Comparison of ENCODE assay signal across 11 cellular contexts in the genomic region with DNA sequence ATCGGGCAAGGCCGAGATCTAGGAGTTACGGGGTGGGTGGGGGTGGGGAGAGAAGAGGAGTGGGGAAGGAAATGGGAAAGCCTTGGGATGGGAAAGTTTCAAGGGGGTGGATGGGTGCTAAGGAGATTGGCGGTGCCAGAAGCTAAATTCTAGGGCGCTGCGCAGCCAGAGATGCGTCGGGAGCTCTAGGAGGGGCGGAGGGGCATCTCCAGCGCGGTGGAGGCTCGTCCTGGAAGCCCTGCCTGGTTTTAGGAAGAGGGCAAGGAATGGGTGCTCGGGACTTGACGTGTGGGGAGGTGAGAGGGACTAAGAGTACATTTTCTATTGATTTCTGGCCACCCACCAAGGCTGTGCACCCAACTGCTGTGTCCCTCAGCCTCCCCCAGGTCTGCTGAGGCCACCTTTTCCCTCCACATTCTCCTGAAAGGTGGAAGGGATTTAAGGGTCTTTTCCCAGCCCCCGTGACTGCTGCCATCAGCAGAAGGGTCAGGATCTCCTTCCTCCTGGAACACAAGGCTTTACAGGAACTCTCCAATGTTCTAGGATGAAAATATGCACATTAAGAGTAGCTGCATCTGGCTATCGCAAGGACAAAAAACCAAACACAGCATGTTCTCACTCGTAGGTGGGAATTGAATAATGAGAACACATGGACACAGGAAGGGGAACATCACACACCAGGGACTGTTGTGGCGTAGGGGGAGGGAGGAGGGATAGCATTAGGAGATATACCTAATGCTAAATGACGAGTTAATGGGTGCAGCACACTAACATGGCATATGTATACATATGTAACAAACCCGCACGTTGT. TPM values are rescaled to one million over a fixed set of nuclear protein-coding genes. Genes with fewer than 3 reads are reported as not detected.
DNase-seq lines count a peak whose midpoint lies in the region; ATAC-seq, FAIRE-seq and TF ChIP-seq lines count a peak whose summit lies in the region.
"Had no signal": no experiment of that assay in that cellular context is flagged by ENCODE, and none has a peak within 500 bp of the region (broad histone marks: within the 10 kb centered on the region; RNA-seq: fewer than 3 reads in every experiment).

No MANE protein-coding gene starts in this region.

- no peaks in the 10 kb centered on the region for H3K36me3 Mint-ChIP-seq in activated T-cell treated with anti-CD3 and anti-CD28 coated beads, Interleukin-2, amount 50 U/mL, for 4 hours (ENCODE audit: insufficient read depth)
- no peaks in the 10 kb centered on the region for H3K36me3 Mint-ChIP-seq in astrocyte (ENCODE audit: low read depth, unreplicated experiment)

- peak overlapping the region; percentile 67 for H3K4me3 Mint-ChIP-seq in activated T-cell treated with anti-CD3 and anti-CD28 coated beads, Interleukin-2, amount 50 U/mL, for 4 hours
- peak overlapping the region; percentile 69 for H3K4me3 Mint-ChIP-seq in astrocyte (ENCODE audit: unreplicated experiment)

- no peak for DNase-seq in activated T-cell treated with anti-CD3 and anti-CD28 coated beads, Interleukin-2, amount 50 U/mL, for 4 hours
- no peak for DNase-seq in activated T-cell treated with anti-CD3 and anti-CD28 coated beads, Interleukin-2, amount 50 U/mL, for 48 hours
- no peak for DNase-seq in astrocyte (ENCODE audit: low read depth)
- DNase-seq in suprapubic skin (ENCODE audit: low spot score in 2 of 2) = no peak
- DNase-seq in GM12891 (ENCODE audit: insufficient read length, low spot score) = no peak
- DNase-seq: effector CD8-positive, alpha-beta T cell had no signal

- no peak for ATAC-seq in activated T-cell treated with anti-CD3 and anti-CD28 coated beads, Interleukin-2, amount 50 U/mL, for 4 hours
- ATAC-seq in GM18505 (IDR thresholded peaks at IDR 0.05; ENCODE audit: unreplicated experiment) (no peak), HG03565 (IDR thresholded peaks at IDR 0.05; ENCODE audit: unreplicated experiment) (no peak)

- TF ChIP-seq POLR2A in suprapubic skin (IDR thresholded peaks at IDR 0.05) (no peak), GM18505 (IDR thresholded peaks at IDR 0.05; ENCODE audit: borderline replicate concordance, extremely low read depth, insufficient read depth, insufficient read length) (no peak), GM12891 (IDR thresholded peaks at IDR 0.05; ENCODE audit: low read depth, low read length) (no peak)

- no peak overlapping the region for H2AFZ ChIP-seq in astrocyte (ENCODE audit: low read depth, low read length)

- no peaks in the 10 kb centered on the region for H4K20me1 ChIP-seq in astrocyte (ENCODE audit: insufficient read depth, low read length)

- H3K4me3 ChIP-seq in astrocyte (ENCODE audit: insufficient read depth, low read depth, low read length) (no peak overlapping the region), mesodermal cell (ENCODE audit: extremely low read depth, insufficient read depth, low read length, poor library complexity, severe bottlenecking) (peak overlapping the region; percentile 37), suprapubic skin (peak overlapping the region; percentile 43)

- H3K27me3 ChIP-seq in astrocyte (ENCODE audit: insufficient read depth, low read length) = peaks cover 58% of the 10 kb centered on the region
- peaks cover 60% of the 10 kb centered on the region for H3K27me3 ChIP-seq in suprapubic skin

- H3K27me3 Mint-ChIP-seq in activated T-cell treated with anti-CD3 and anti-CD28 coated beads, Interleukin-2, amount 50 U/mL, for 4 hours (ENCODE audit: low read depth) = peaks cover 61% of the 10 kb centered on the region
- peaks cover 54% of the 10 kb centered on the region for H3K27me3 Mint-ChIP-seq in astrocyte (ENCODE audit: low read depth, unreplicated experiment)

- H3K27ac ChIP-seq in astrocyte (ENCODE audit: low read depth, low read length) (no peak overlapping the region), mesodermal cell (ENCODE audit: low read depth, low read length, severe bottlenecking) (no peak overlapping the region), suprapubic skin (no peak overlapping the region)

- H3K9me3 Mint-ChIP-seq in activated T-cell treated with anti-CD3 and anti-CD28 coated beads, Interleukin-2, amount 50 U/mL, for 4 hours = no peaks in the 10 kb centered on the region
- H3K9me3 Mint-ChIP-seq in astrocyte (ENCODE audit: unreplicated experiment) = peaks cover 4% of the 10 kb centered on the region

- H3K4me2 ChIP-seq in astrocyte (ENCODE audit: low read length) = peak overlapping the region; percentile 66

- no peak for TF ChIP-seq EP300 in suprapubic skin (IDR thresholded peaks at IDR 0.05)

- no peak for FAIRE-seq in astrocyte (lab: Jason Lieb, UNC)
- no peak for FAIRE-seq in GM12891 (lab: Jason Lieb, UNC)

- 28 to 31% methylated on average over 7 to 14 of the region's 21 CpGs for WGBS in mesodermal cell (ENCODE audit: insufficient coverage in 2 of 2), 2 experiments
- 19% methylated on average over 21 of the region's 21 CpGs for WGBS in suprapubic skin

- H3K27ac Mint-ChIP-seq in astrocyte (ENCODE audit: unreplicated experiment) = no peak overlapping the region

- H3K4me1 Mint-ChIP-seq in activated T-cell treated with anti-CD3 and anti-CD28 coated beads, Interleukin-2, amount 50 U/mL, for 4 hours (ENCODE audit: low read depth) = no peaks in the 10 kb centered on the region
- peaks cover 2% of the 10 kb centered on the region for H3K4me1 Mint-ChIP-seq in astrocyte (ENCODE audit: low read depth, unreplicated experiment)

- no peaks in the 10 kb centered on the region for H3K79me2 ChIP-seq in astrocyte (ENCODE audit: insufficient read depth, low read length)

- H3K36me3 ChIP-seq in astrocyte (ENCODE audit: insufficient read depth, low read length) = no peaks in the 10 kb centered on the region
- H3K36me3 ChIP-seq in mesodermal cell (ENCODE audit: control insufficient read depth, insufficient read depth, low read length) = no peaks in the 10 kb centered on the region
- H3K36me3 ChIP-seq in suprapubic skin = no peaks in the 10 kb centered on the region

- H3K9me3 ChIP-seq in astrocyte (ENCODE audit: insufficient read depth, low read depth, low read length) (no peaks in the 10 kb centered on the region), mesodermal cell (ENCODE audit: control insufficient read depth, low read length) (no peaks in the 10 kb centered on the region), suprapubic skin (no peaks in the 10 kb centered on the region)

- H3K9ac ChIP-seq in astrocyte (ENCODE audit: low read length) = no peak overlapping the region

- no peak for TF ChIP-seq CTCF in astrocyte (IDR thresholded peaks at IDR 0.05; ENCODE audit: insufficient read depth, low read depth, low read length)
- no peak for TF ChIP-seq CTCF in suprapubic skin (IDR thresholded peaks at IDR 0.05)

- no peaks in the 10 kb centered on the region for H3K4me1 ChIP-seq in astrocyte (ENCODE audit: insufficient read depth, low read length)
- peaks cover 3% of the 10 kb centered on the region for H3K4me1 ChIP-seq in mesodermal cell (ENCODE audit: control insufficient read depth, insufficient read depth, low read length, poor library complexity, severe bottlenecking)
- peaks cover 13% of the 10 kb centered on the region for H3K4me1 ChIP-seq in suprapubic skin

TF ChIP-seq in GM12891, 5 proteins besides CTCF, POLR2A, EP300 and RAD21:
- TF ChIP-seq POU2F2 (IDR thresholded peaks at IDR 0.05; ENCODE audit: low read depth, low read length) (no peak), PAX5 (IDR thresholded peaks at IDR 0.05; ENCODE audit: insufficient read depth, low read length, severe bottlenecking) (no peak), TAF1 (IDR thresholded peaks at IDR 0.05; ENCODE audit: low read depth, low read length) (no peak), POLR2AphosphoS5 (IDR thresholded peaks at IDR 0.05; ENCODE audit: low read depth, low read length) (no peak), SPI1 (IDR thresholded peaks at IDR 0.05; ENCODE audit: low read depth, low read length) (no peak)

RNA-seq across cellular contexts. Expression of gene C2orf72, which starts 1.4 kb away (rescaled TPM):
- total RNA-seq in activated T-cell treated with anti-CD3 and anti-CD28 coated beads, Interleukin-2, amount 50 U/mL, for 4 hours = under 1 TPM in 1 of 3 donors, not detected in 2; 0.10 TPM
- total RNA-seq in astrocyte = 0.84 and 1.0 TPM in 2 replicates
- 2.8 TPM for polyA plus RNA-seq in mesodermal cell (2013, experiment 1 of 2)
- 2.5 TPM for polyA plus RNA-seq in mesodermal cell (2013, experiment 2 of 2)
- total RNA-seq in suprapubic skin = 1 to 10 TPM; 2.6 to 9.0 (median 5.8) TPM
- polyA plus RNA-seq in GM12891 (2012; ENCODE audit: low read depth, missing spikeins) = 0.82 TPM

RNA-seq across cellular contexts. Expression of gene PSMD1, which starts 18.0 kb away (rescaled TPM):
- 100 to 1,000 TPM; 227 to 261 (median 251) TPM for total RNA-seq in activated T-cell treated with anti-CD3 and anti-CD28 coated beads, Interleukin-2, amount 50 U/mL, for 4 hours
- total RNA-seq in astrocyte (149 and 151 TPM in 2 replicates), suprapubic skin (10 to 100 TPM; 45.5 to 60.2 (median 56.8) TPM)
- 124 TPM for polyA plus RNA-seq in mesodermal cell (2013, experiment 1 of 2)
- polyA plus RNA-seq in mesodermal cell (2013, experiment 2 of 2) = 137 TPM
- polyA plus RNA-seq in GM12891 (2012; ENCODE audit: low read depth, missing spikeins) = 62.6 TPM

RNA-seq across cellular contexts. Expression of gene SPATA3, which starts 42.8 kb away (rescaled TPM):
- total RNA-seq in activated T-cell treated with anti-CD3 and anti-CD28 coated beads, Interleukin-2, amount 50 U/mL, for 4 hours = not detected
- total RNA-seq in astrocyte (not detected in 2 replicates), suprapubic skin (not detected)
- polyA plus RNA-seq in mesodermal cell (2013, experiment 1 of 2) = not detected
- polyA plus RNA-seq in mesodermal cell (2013, experiment 2 of 2) = not detected
- not detected for polyA plus RNA-seq in GM12891 (2012; ENCODE audit: low read depth, missing spikeins)
- total RNA-seq: NCI-H460, sciatic nerve had no signal
